In the genomic region with DNA sequence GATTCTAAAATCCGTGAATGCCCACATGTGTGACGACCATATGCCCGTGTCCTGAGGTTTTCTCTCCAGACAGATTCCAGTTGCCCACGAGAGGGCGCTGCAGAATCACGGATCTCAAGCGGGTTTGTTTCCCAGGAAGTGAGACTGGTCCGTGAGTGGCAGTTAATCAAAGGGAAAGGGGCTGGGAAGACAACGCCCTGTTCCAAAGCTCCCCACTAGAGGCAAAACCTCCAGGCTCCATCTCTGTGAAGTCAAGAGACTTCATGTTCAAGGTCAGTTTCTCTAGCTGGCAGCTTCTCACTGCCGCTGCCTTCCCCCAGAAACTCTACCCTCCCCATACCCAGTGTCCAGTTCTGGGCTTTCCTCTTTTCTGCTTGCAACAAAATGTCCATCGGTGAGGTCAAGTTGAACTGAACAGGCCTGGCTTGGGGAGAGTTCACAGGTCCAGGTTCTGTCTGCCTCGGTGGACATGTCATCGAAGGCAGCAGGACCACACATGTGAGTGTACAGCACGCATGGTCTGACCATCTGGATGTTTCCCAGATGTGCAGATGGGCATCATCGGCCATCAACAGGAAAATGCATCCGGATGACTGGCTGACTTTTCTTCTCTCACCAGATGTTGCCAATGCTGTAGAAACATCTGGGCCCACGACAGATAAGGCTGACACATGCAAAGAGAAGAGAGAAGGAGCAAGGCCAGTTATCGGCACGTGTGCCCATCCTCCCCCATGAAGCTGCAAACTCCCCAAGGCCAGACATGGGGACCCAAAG, we compare ENCODE assay signal across 8 cellular contexts. TPM values are rescaled to one million over a fixed set of nuclear protein-coding genes. Genes with fewer than 3 reads are reported as not detected.
DNase-seq lines count a peak whose midpoint lies in the region; ATAC-seq and TF ChIP-seq lines count a peak whose summit lies in the region.

No MANE protein-coding gene starts in this region.

- POLR2A ChIA-PET in activated CD8-positive, alpha-beta T cell treated with anti-CD3 and anti-CD28 coated beads for 36 hours (lab: Charles Lee): no interaction called here

- peaks cover 20% of the 10 kb centered on the region for H3K4me1 Mint-ChIP-seq in activated CD8-positive, alpha-beta T cell treated with anti-CD3 and anti-CD28 coated beads for 36 hours (ENCODE audit: low read depth)
- H3K4me1 Mint-ChIP-seq in memory B cell: peaks cover 9% of the 10 kb centered on the region

- peak; percentile 90 for TF ChIP-seq CTCF in C4-2B (conservative IDR thresholded peaks at IDR 0.05)
- TF ChIP-seq CTCF in activated CD8-positive, alpha-beta T cell treated with anti-CD3 and anti-CD28 coated beads for 36 hours (IDR thresholded peaks at IDR 0.05): peak; percentile 95

- intact Hi-C loops in activated CD8-positive, alpha-beta T cell treated with anti-CD3 and anti-CD28 coated beads for 36 hours (cut with micrococcal nuclease): loop anchor here (5.0 kb wide), 3 partner anchors 168 to 333 kb away; no protein-coding TSS in a partner anchor

- no peaks in the 10 kb centered on the region for H3K36me3 Mint-ChIP-seq in activated CD8-positive, alpha-beta T cell treated with anti-CD3 and anti-CD28 coated beads for 36 hours (ENCODE audit: low read depth)
- H3K36me3 Mint-ChIP-seq in memory B cell: no peaks in the 10 kb centered on the region

- no peak overlapping the region for H3K27ac Mint-ChIP-seq in activated CD8-positive, alpha-beta T cell treated with anti-CD3 and anti-CD28 coated beads for 36 hours
- H3K27ac Mint-ChIP-seq in memory B cell: no peak overlapping the region

- CTCF ChIA-PET in activated CD8-positive, alpha-beta T cell treated with anti-CD3 and anti-CD28 coated beads for 36 hours (lab: Charles Lee): interaction anchor here (0.7 to 2.7 kb wide), 36 partner anchors 9 to 355 kb away, joined by 3 to 16 read pairs (median 4); a partner anchor contains a TSS

- peak; percentile 57 for ATAC-seq in activated CD8-positive, alpha-beta T cell treated with anti-CD3 and anti-CD28 coated beads for 36 hours
- ATAC-seq in memory B cell (ENCODE audit: low read depth) (no peak), HG03139 (IDR thresholded peaks at IDR 0.05; ENCODE audit: unreplicated experiment) (no peak)

- DNase-seq in HS-27A (ENCODE audit: low read depth): peak; percentile 89
- peak; percentile 47 to 66 for DNase-seq in NOMO-1 (lab: John Stamatoyannopoulos, UW; ENCODE audit: unreplicated experiment in 2 of 2)
- peak; percentile 86 for DNase-seq in activated CD8-positive, alpha-beta T cell treated with anti-CD3 and anti-CD28 coated beads for 36 hours
- DNase-seq in effector CD4-positive, alpha-beta T cell: peak; percentile 70
- peak; percentile 44 to 54 for DNase-seq in memory B cell (ENCODE audit: low spot score in 2 of 2)
- DNase-seq in stimulated activated CD8-positive, alpha-beta memory T cell treated with anti-CD3 and anti-CD28 coated beads, Interleukin-2, amount 100 ng/mL, for 1 hour (ENCODE audit: low read depth in 2 of 2): peak; percentile 44 to 55

- peaks cover 4% of the 10 kb centered on the region for H3K27me3 Mint-ChIP-seq in activated CD8-positive, alpha-beta T cell treated with anti-CD3 and anti-CD28 coated beads for 36 hours
- peaks cover 20% of the 10 kb centered on the region for H3K27me3 Mint-ChIP-seq in memory B cell

- H3K27ac ChIP-seq in C4-2B: no peak overlapping the region

- H3K9me3 Mint-ChIP-seq in activated CD8-positive, alpha-beta T cell treated with anti-CD3 and anti-CD28 coated beads for 36 hours: no peaks in the 10 kb centered on the region
- H3K9me3 Mint-ChIP-seq in memory B cell: no peaks in the 10 kb centered on the region

- H3K4me3 Mint-ChIP-seq in activated CD8-positive, alpha-beta T cell treated with anti-CD3 and anti-CD28 coated beads for 36 hours: no peak overlapping the region
- H3K4me3 Mint-ChIP-seq in memory B cell: no peak overlapping the region

RNA-seq across cellular contexts. Expression of a gene that starts 44.9 kb away (rescaled TPM):
- total RNA-seq in activated CD8-positive, alpha-beta T cell treated with anti-CD3 and anti-CD28 coated beads for 36 hours: not detected
